In genomic region chr2:136119717-136120675, GRCh38 we compare ENCODE assay signal across 9 cellular contexts. TPM values are rescaled to one million over a fixed set of nuclear protein-coding genes. Genes with fewer than 3 reads are reported as not detected.
DNase-seq lines count a peak whose midpoint lies in the region; ATAC-seq and TF ChIP-seq lines count a peak whose summit lies in the region.
"Had no signal": no experiment of that assay in that cellular context is flagged by ENCODE, and none has a peak within 500 bp of the region (broad histone marks: within the 10 kb centered on the region; RNA-seq: fewer than 3 reads in every experiment).

No MANE protein-coding gene starts in this region.

- POLR2A ChIA-PET in MCF 10A (lab: Yijun Ruan, JAX), result no interaction called here
- POLR2A ChIA-PET in activated CD4-positive, alpha-beta memory T cell treated with anti-CD3 and anti-CD28 coated beads, Interleukin-2, amount 10 ng/mL, durations not matched to agents 7 days and 5 days (lab: Charles Lee), result interaction anchor here (0.7 to 4.6 kb wide), 14 partner anchors 12 to 262 kb away, joined by 3 to 184 read pairs (median 9); partner anchors contain the start of genes DARS1 and MCM6

- H3K4me1 Mint-ChIP-seq in MCF 10A (ENCODE audit: insufficient read depth, unreplicated experiment), result peaks cover 9% of the 10 kb centered on the region
- H3K4me1 Mint-ChIP-seq in activated CD4-positive, alpha-beta memory T cell treated with anti-CD3 and anti-CD28 coated beads, Interleukin-2, amount 10 ng/mL, durations not matched to agents 7 days and 5 days, result peaks cover 42% of the 10 kb centered on the region
- peaks cover 36% of the 10 kb centered on the region for H3K4me1 Mint-ChIP-seq in memory B cell

- H3K4me1 ChIP-seq in breast epithelium (no peaks in the 10 kb centered on the region), transverse colon (peaks cover 8 to 42% (median 23%) of the 10 kb centered on the region in 4 donors)

- intact Hi-C loops in breast epithelium (cut with DNase I; ENCODE audit: low total_unique reads) (no loop called here), MCF 10A (cut with micrococcal nuclease) (loop anchor here (5.0 kb wide), 2 partner anchors 208 to 257 kb away; no protein-coding TSS in a partner anchor), transverse colon (cut with DNase I; ENCODE audit: low total_unique reads) (no loop called here)

- in situ Hi-C loops in transverse colon (cut with MboI; ENCODE audit: low pct_ligation_motif_present in 1 of 4, low pct_unique_long_range_greater_than_20kb in 1 of 4, low sequenced_read_pairs in 3 of 4), result no loop called here

- DNase-seq in breast epithelium (ENCODE audit: low spot score in 2 of 2), result no peak
- DNase-seq in MCF 10A (ENCODE audit: unreplicated experiment), result no peak
- no peak for DNase-seq in activated CD4-positive, alpha-beta memory T cell treated with anti-CD3 and anti-CD28 coated beads, Interleukin-2, amount 10 ng/mL, durations not matched to agents 7 days and 5 days
- no peak for DNase-seq in memory B cell (ENCODE audit: low spot score in 2 of 2)
- no peak for DNase-seq in transverse colon
- DNase-seq in SHP77 treated with DMSO at 0.1 percent for 48 hours (lab: John Stamatoyannopoulos, UW), result no peak
- DNase-seq: NCI-H187 treated with DMSO at 0.1 percent for 48 hours had no signal

- H3K4me3 Mint-ChIP-seq in MCF 10A (ENCODE audit: unreplicated experiment), result no peak overlapping the region
- peak overlapping the region; percentile 98 for H3K4me3 Mint-ChIP-seq in activated CD4-positive, alpha-beta memory T cell treated with anti-CD3 and anti-CD28 coated beads, Interleukin-2, amount 10 ng/mL, durations not matched to agents 7 days and 5 days
- H3K4me3 Mint-ChIP-seq in memory B cell, result peak overlapping the region; percentile 95

- 48 to 54% methylated on average over 13 to 16 of the region's 16 CpGs for WGBS in transverse colon (ENCODE audit: low coverage in 1 of 2), 2 donors

- H3K27me3 Mint-ChIP-seq in MCF 10A (ENCODE audit: insufficient read depth, unreplicated experiment) (no peaks in the 10 kb centered on the region), memory B cell (no peaks in the 10 kb centered on the region)
- H3K27me3 Mint-ChIP-seq in activated CD4-positive, alpha-beta memory T cell treated with anti-CD3 and anti-CD28 coated beads, Interleukin-2, amount 10 ng/mL, durations not matched to agents 7 days and 5 days, result peaks cover 42% of the 10 kb centered on the region

- no TSS peak for BruUV-seq in MCF 10A (replicated peaks; lab: Mats Ljungman, UMichigan)

- ATAC-seq in memory B cell (ENCODE audit: low read depth) (no peak), GM21390 (IDR thresholded peaks at IDR 0.05; ENCODE audit: unreplicated experiment) (no peak), GM18873 (IDR thresholded peaks at IDR 0.05; ENCODE audit: low FRiP score, unreplicated experiment) (no peak)

- TF ChIP-seq CTCF in breast epithelium (IDR thresholded peaks at IDR 0.05) (no peak), MCF 10A (IDR thresholded peaks at IDR 0.05; ENCODE audit: unreplicated experiment) (no peak), transverse colon (IDR thresholded peaks at IDR 0.05) (no peak)

- CTCF ChIA-PET in MCF 10A (lab: Yijun Ruan, JAX), result no interaction called here
- CTCF ChIA-PET in activated CD4-positive, alpha-beta memory T cell treated with anti-CD3 and anti-CD28 coated beads, Interleukin-2, amount 10 ng/mL, durations not matched to agents 7 days and 5 days (lab: Charles Lee), result interaction anchor here (1.2 to 2.5 kb wide), 2 partner anchors 67 to 206 kb away, joined by 3 to 6 read pairs; no protein-coding TSS in a partner anchor

- no peaks in the 10 kb centered on the region for H3K27me3 ChIP-seq in breast epithelium
- peaks cover 80% of the 10 kb centered on the region for H3K27me3 ChIP-seq in transverse colon

- no peaks in the 10 kb centered on the region for H3K9me3 ChIP-seq in breast epithelium
- H3K9me3 ChIP-seq in transverse colon, result no peaks in the 10 kb centered on the region

- H3K36me3 Mint-ChIP-seq in MCF 10A (ENCODE audit: insufficient read depth, unreplicated experiment) (peaks cover 11% of the 10 kb centered on the region), memory B cell (peaks cover 9% of the 10 kb centered on the region)
- H3K36me3 Mint-ChIP-seq in activated CD4-positive, alpha-beta memory T cell treated with anti-CD3 and anti-CD28 coated beads, Interleukin-2, amount 10 ng/mL, durations not matched to agents 7 days and 5 days (ENCODE audit: low read depth), result peaks cover 24% of the 10 kb centered on the region

- H3K36me3 ChIP-seq in breast epithelium, result no peaks in the 10 kb centered on the region
- H3K36me3 ChIP-seq in transverse colon, result peaks cover 0 to 1% (median 0%) of the 10 kb centered on the region in 4 donors

- H3K27ac Mint-ChIP-seq in MCF 10A (ENCODE audit: low read depth, unreplicated experiment), result no peak overlapping the region
- H3K27ac Mint-ChIP-seq in activated CD4-positive, alpha-beta memory T cell treated with anti-CD3 and anti-CD28 coated beads, Interleukin-2, amount 10 ng/mL, durations not matched to agents 7 days and 5 days, result no peak overlapping the region
- peak overlapping the region; percentile 100 for H3K27ac Mint-ChIP-seq in memory B cell

- TF ChIP-seq EP300 in transverse colon (IDR thresholded peaks at IDR 0.05; ENCODE audit: low read depth), result no peak

- peak overlapping the region in 2 of 3 donors; percentile 61 to 81 for H3K4me3 ChIP-seq in breast epithelium
- H3K4me3 ChIP-seq in transverse colon, result peak overlapping the region in 3 of 4 donors; percentile 30 to 62 (median 39)

- TF ChIP-seq POLR2A in breast epithelium (IDR thresholded peaks at IDR 0.05) (no peak), transverse colon (IDR thresholded peaks at IDR 0.05) (no peak)

- H3K27ac ChIP-seq in breast epithelium (no peak overlapping the region), transverse colon (peak overlapping the region in 1 of 4 donors; percentile 60)

- H3K9me3 Mint-ChIP-seq in MCF 10A (ENCODE audit: unreplicated experiment) (no peaks in the 10 kb centered on the region), memory B cell (no peaks in the 10 kb centered on the region)
- no peaks in the 10 kb centered on the region for H3K9me3 Mint-ChIP-seq in activated CD4-positive, alpha-beta memory T cell treated with anti-CD3 and anti-CD28 coated beads, Interleukin-2, amount 10 ng/mL, durations not matched to agents 7 days and 5 days

RNA-seq across cellular contexts. Expression of gene CXCR4, which starts 2.0 kb away (rescaled TPM):
- total RNA-seq in breast epithelium, result 10 to 100 TPM; 25.8 to 80.3 (median 32.4) TPM
- total RNA-seq in MCF 10A (2022), result 0.54 and 1.1 TPM in 2 replicates
- 100 to 1,000 TPM; 202 to 212 TPM for total RNA-seq in activated CD4-positive, alpha-beta memory T cell treated with anti-CD3 and anti-CD28 coated beads, Interleukin-2, amount 10 ng/mL, durations not matched to agents 7 days and 5 days
- 10 to 100 TPM in 3 of 4 donors, 1 to 10 TPM in 1; 9.6 to 62.7 (median 27.0) TPM for total RNA-seq in transverse colon
